In the genomic region with DNA sequence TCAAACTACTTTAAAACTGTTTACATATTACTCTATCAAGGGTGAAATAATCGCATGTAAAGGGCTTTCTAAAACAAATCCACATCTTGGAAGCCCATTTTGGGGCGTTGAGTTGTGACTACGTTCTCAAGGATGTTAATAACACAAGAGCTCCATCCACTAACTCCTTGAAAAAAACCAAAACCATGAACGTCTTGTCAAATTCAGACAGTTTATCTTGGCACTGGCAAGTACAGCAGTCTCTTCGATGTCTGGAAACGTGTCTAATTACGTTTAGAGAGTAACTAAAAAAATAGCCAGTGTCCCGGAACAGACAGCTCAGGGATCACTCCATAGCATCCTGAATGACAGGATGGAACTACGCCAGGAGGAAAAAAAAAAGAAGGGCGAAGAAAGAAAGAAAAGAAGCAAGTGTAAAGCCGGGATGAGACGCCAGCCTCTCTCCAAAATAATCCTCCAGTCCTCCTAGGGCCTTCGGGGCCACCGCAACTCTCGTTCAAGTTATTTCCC, we compare ENCODE assay signal across 1 cellular context.
TF ChIP-seq lines count a peak whose summit lies in the region.

No MANE protein-coding gene starts in this region.

TF ChIP-seq in IMR-90, 13 proteins besides CTCF, POLR2A, EP300 and RAD21 (continued from another document):
- no peak for TF ChIP-seq MXI1 (IDR thresholded peaks at IDR 0.05; ENCODE audit: borderline replicate concordance, low read depth, low read length)
- TF ChIP-seq BHLHE40 (IDR thresholded peaks at IDR 0.05; ENCODE audit: low read depth, low read length), result no peak
